Comparison of ENCODE assay signal across 16 cellular contexts in genomic region chr6:51983564-51983963, GRCh38.
"Had no signal": no experiment of that assay in that cellular context is flagged by ENCODE, and none has a peak within 500 bp of the region (broad histone marks: within the 10 kb centered on the region; RNA-seq: fewer than 3 reads in every experiment).

No MANE protein-coding gene starts in this region.

- H3K27ac Mint-ChIP-seq: activated naive CD4-positive, alpha-beta T cell treated with anti-CD3 and anti-CD28 coated beads, Interleukin-2, amount 10 ng/mL, durations not matched to agents 7 days and 5 days; activated T-helper 2 cell treated with anti-CD3 and anti-CD28 coated beads, Interferon-gamma antibody, Interleukin-2, Interleukin-4, amounts not matched to agents 10 μg/mL and 5 μg/mL and 100 μg/mL, durations not matched to agents 14 hours and 24 hours and 36 hours; dendritic cell treated with granulocyte-macrophage colony-stimulating factor and Interleukin-4, amounts not matched to agents 40 ng/mL and 50 ng/mL, for 4 days; effector memory CD8-positive, alpha-beta T cell had no signal

- FAIRE-seq: bronchial epithelial cell, frontal cortex had no signal

- H3K4me1 ChIP-seq: ascending aorta, heart right ventricle, transverse colon had no signal

- H3K4me3 ChIP-seq: ascending aorta, heart right ventricle, lung, transverse colon had no signal

- H3K27me3 ChIP-seq: ascending aorta had no signal

- H3K4me1 Mint-ChIP-seq: activated naive CD4-positive, alpha-beta T cell treated with anti-CD3 and anti-CD28 coated beads, Interleukin-2, amount 10 ng/mL, durations not matched to agents 7 days and 5 days had no signal

- DNase-seq: activated naive CD4-positive, alpha-beta T cell treated with anti-CD3 and anti-CD28 coated beads, Interleukin-2, amount 10 ng/mL, durations not matched to agents 7 days and 5 days; activated T-cell treated with anti-CD3 and anti-CD28 coated beads for 4 hours; effector memory CD8-positive, alpha-beta T cell; heart right ventricle; islet precursor cell; posterior cingulate gyrus; stimulated activated CD4-positive, alpha-beta T cell treated with anti-CD3 and anti-CD28 coated beads, Interleukin-4, amount 100 ng/mL, for 1 hour; stimulated activated naive CD4-positive, alpha-beta T cell treated with Interleukin-2 at 50 U/mL for 16 hours; substantia nigra; transverse colon had no signal

- H3K36me3 ChIP-seq: ascending aorta, heart right ventricle, transverse colon had no signal

- H3K9me3 Mint-ChIP-seq: activated naive CD4-positive, alpha-beta T cell treated with anti-CD3 and anti-CD28 coated beads, Interleukin-2, amount 10 ng/mL, durations not matched to agents 7 days and 5 days; activated T-helper 2 cell treated with anti-CD3 and anti-CD28 coated beads, Interferon-gamma antibody, Interleukin-2, Interleukin-4, amounts not matched to agents 10 μg/mL and 5 μg/mL and 100 μg/mL, durations not matched to agents 14 hours and 24 hours and 36 hours; dendritic cell treated with granulocyte-macrophage colony-stimulating factor and Interleukin-4, amounts not matched to agents 40 ng/mL and 50 ng/mL, for 4 days; effector memory CD8-positive, alpha-beta T cell had no signal

- H3K4me3 Mint-ChIP-seq: activated naive CD4-positive, alpha-beta T cell treated with anti-CD3 and anti-CD28 coated beads, Interleukin-2, amount 10 ng/mL, durations not matched to agents 7 days and 5 days; dendritic cell treated with granulocyte-macrophage colony-stimulating factor and Interleukin-4, amounts not matched to agents 40 ng/mL and 50 ng/mL, for 4 days; effector memory CD8-positive, alpha-beta T cell had no signal

- H3K27me3 Mint-ChIP-seq: activated naive CD4-positive, alpha-beta T cell treated with anti-CD3 and anti-CD28 coated beads, Interleukin-2, amount 10 ng/mL, durations not matched to agents 7 days and 5 days; dendritic cell treated with granulocyte-macrophage colony-stimulating factor and Interleukin-4, amounts not matched to agents 40 ng/mL and 50 ng/mL, for 4 days had no signal

- H3K27ac ChIP-seq: ascending aorta, heart right ventricle, transverse colon had no signal

- H3K9me3 ChIP-seq: ascending aorta, heart right ventricle, transverse colon had no signal

- H3K36me3 Mint-ChIP-seq: activated naive CD4-positive, alpha-beta T cell treated with anti-CD3 and anti-CD28 coated beads, Interleukin-2, amount 10 ng/mL, durations not matched to agents 7 days and 5 days had no signal
